In the genomic region with DNA sequence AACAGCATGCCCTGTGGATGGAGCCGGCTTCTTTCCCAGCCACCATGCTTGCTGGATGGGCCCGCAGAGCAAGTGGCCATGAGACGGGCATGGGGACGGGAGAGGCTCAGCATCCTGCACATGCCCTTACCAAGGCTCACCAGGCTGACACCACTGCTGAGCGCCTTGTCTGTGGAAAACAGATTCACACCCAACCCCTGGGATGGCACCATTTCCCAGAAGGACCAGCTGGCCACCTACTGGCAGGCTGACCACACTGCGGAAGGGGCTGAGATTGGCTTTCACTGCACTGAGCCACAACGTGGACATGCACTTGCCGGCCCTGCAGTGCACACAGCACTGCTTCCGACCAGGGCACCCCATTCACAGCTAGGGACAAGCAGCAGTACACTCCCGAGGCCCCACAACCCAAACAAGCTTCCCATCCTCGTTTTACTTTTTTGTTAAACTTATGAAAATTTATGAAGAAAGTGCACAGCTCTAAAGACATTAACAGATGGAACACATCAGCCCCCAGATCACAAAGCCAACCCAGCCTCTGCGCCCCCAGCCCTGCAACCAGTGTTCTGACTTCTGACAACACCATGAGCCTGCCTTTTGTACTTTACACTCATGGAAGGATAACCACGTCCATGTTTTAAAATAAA, we compare ENCODE assay signal across 9 cellular contexts. TPM values are rescaled to one million over a fixed set of nuclear protein-coding genes. Genes with fewer than 3 reads are reported as not detected.
DNase-seq lines count a peak whose midpoint lies in the region; ATAC-seq and TF ChIP-seq lines count a peak whose summit lies in the region.
"Had no signal": no experiment of that assay in that cellular context is flagged by ENCODE, and none has a peak within 500 bp of the region (broad histone marks: within the 10 kb centered on the region; RNA-seq: fewer than 3 reads in every experiment).

No MANE protein-coding gene starts in this region.

- no peaks in the 10 kb centered on the region for H3K27me3 ChIP-seq in vagina

- H3K4me3 Mint-ChIP-seq in brain: no peak overlapping the region
- H3K4me3 Mint-ChIP-seq in stimulated activated memory B cell treated with anti-CD40 and anti-IgM and Interleukin-4, amounts not matched to agents 10 μg/mL and 1 μg/mL and 100 μg/mL, for 72 hours: no peak overlapping the region

- intact Hi-C loops in vagina (cut with DNase I): no loop called here

- DNase-seq in AG09309 (ENCODE audit: low read depth) (peak; percentile 29), NCI-H526 (lab: John Stamatoyannopoulos, UW) (peak; percentile 35 to 80), kidney glomerular epithelial cell (lab: John Stamatoyannopoulos, UW) (peak; percentile 39), vagina (ENCODE audit: extremely low spot score in 2 of 2) (no peak)

- no peaks in the 10 kb centered on the region for H3K9me3 ChIP-seq in vagina

- no peak overlapping the region for H3K27ac Mint-ChIP-seq in brain
- H3K27ac Mint-ChIP-seq in stimulated activated memory B cell treated with anti-CD40 and anti-IgM and Interleukin-4, amounts not matched to agents 10 μg/mL and 1 μg/mL and 100 μg/mL, for 72 hours: no peak overlapping the region

- H3K4me3 ChIP-seq in AG09309 (ENCODE audit: control insufficient read depth, low read depth, low read length): no peak overlapping the region
- no peak overlapping the region for H3K4me3 ChIP-seq in vagina

- TF ChIP-seq CTCF in AG09309 (IDR thresholded peaks at IDR 0.05; ENCODE audit: control insufficient read depth, insufficient read depth, low read depth, low read length, missing control alignments): peak; percentile 97
- peak; percentile 83 for TF ChIP-seq CTCF in GM12872 (IDR thresholded peaks at IDR 0.05; ENCODE audit: insufficient read depth, low read depth, low read length)
- TF ChIP-seq CTCF in brain (conservative IDR thresholded peaks at IDR 0.05): peak; percentile 61 to 77
- peak in 2 of 3 experiments; percentile 3 to 46 for TF ChIP-seq CTCF in vagina (IDR thresholded peaks at IDR 0.05)

- H3K36me3 Mint-ChIP-seq in brain: no peaks in the 10 kb centered on the region
- H3K36me3 Mint-ChIP-seq in stimulated activated memory B cell treated with anti-CD40 and anti-IgM and Interleukin-4, amounts not matched to agents 10 μg/mL and 1 μg/mL and 100 μg/mL, for 72 hours: no peaks in the 10 kb centered on the region

- ATAC-seq in GM19395 (IDR thresholded peaks at IDR 0.05; ENCODE audit: unreplicated experiment): no peak
- ATAC-seq in stimulated activated memory B cell treated with anti-CD40 and anti-IgM and Interleukin-4, amounts not matched to agents 10 μg/mL and 1 μg/mL and 100 μg/mL, for 72 hours: no peak

- no peak for TF ChIP-seq POLR2A in vagina (IDR thresholded peaks at IDR 0.05)

- H3K4me1 Mint-ChIP-seq in brain: no peaks in the 10 kb centered on the region
- peaks cover 14% of the 10 kb centered on the region for H3K4me1 Mint-ChIP-seq in stimulated activated memory B cell treated with anti-CD40 and anti-IgM and Interleukin-4, amounts not matched to agents 10 μg/mL and 1 μg/mL and 100 μg/mL, for 72 hours

- H3K27me3 Mint-ChIP-seq in brain: no peaks in the 10 kb centered on the region
- H3K27me3 Mint-ChIP-seq in stimulated activated memory B cell treated with anti-CD40 and anti-IgM and Interleukin-4, amounts not matched to agents 10 μg/mL and 1 μg/mL and 100 μg/mL, for 72 hours: peaks cover 16% of the 10 kb centered on the region

- no peaks in the 10 kb centered on the region for H3K36me3 ChIP-seq in vagina

- H3K4me1 ChIP-seq in vagina: peaks cover 2% of the 10 kb centered on the region

- H3K9me3 Mint-ChIP-seq in brain: no peaks in the 10 kb centered on the region
- no peaks in the 10 kb centered on the region for H3K9me3 Mint-ChIP-seq in stimulated activated memory B cell treated with anti-CD40 and anti-IgM and Interleukin-4, amounts not matched to agents 10 μg/mL and 1 μg/mL and 100 μg/mL, for 72 hours

- H3K27ac ChIP-seq in vagina: no peak overlapping the region

RNA-seq across cellular contexts. Expression of a gene that starts 13.9 kb away (rescaled TPM):
- polyA plus RNA-seq in brain (ENCODE audit: insufficient read depth, low read depth, low replicate concordance): not detected
- not detected for total RNA-seq in vagina
- total RNA-seq: temporal lobe had no signal

RNA-seq across cellular contexts. Expression of a gene that starts 20.3 kb away (rescaled TPM):
- polyA plus RNA-seq in brain (ENCODE audit: insufficient read depth, low read depth, low replicate concordance): not detected
- not detected for total RNA-seq in vagina
- total RNA-seq: temporal lobe had no signal

RNA-seq across cellular contexts. Expression of a gene that starts 21.2 kb away (rescaled TPM):
- polyA plus RNA-seq in brain (ENCODE audit: insufficient read depth, low read depth, low replicate concordance): not detected
- 1.5 TPM for total RNA-seq in vagina
- total RNA-seq: temporal lobe had no signal

RNA-seq across cellular contexts. Expression of a gene that starts 26.8 kb away (rescaled TPM):
- not detected for polyA plus RNA-seq in brain (ENCODE audit: insufficient read depth, low read depth, low replicate concordance)
- total RNA-seq in vagina: not detected
- total RNA-seq: temporal lobe had no signal

RNA-seq across cellular contexts. Expression of a gene that starts 40.2 kb away (rescaled TPM):
- polyA plus RNA-seq in brain (ENCODE audit: insufficient read depth, low read depth, low replicate concordance): not detected
- total RNA-seq in vagina: not detected
- total RNA-seq: temporal lobe had no signal

Comparison
In these comparisons a context has a peak if more than half of its experiments do, and no peak if none do; other contexts are left out.
1. DNase-seq: peak in AG09309 (single experiment), NCI-H526 (2 of 2) and kidney glomerular epithelial cell (single experiment); none in vagina (0 of 2).
2. CTCF ChIP-seq: peak in every context shown above with its lines; median percentile 97 in AG09309; 83 in GM12872; 69 in brain; 24 in vagina.